Comparison of ENCODE assay signal across 17 cellular contexts in the genomic region with DNA sequence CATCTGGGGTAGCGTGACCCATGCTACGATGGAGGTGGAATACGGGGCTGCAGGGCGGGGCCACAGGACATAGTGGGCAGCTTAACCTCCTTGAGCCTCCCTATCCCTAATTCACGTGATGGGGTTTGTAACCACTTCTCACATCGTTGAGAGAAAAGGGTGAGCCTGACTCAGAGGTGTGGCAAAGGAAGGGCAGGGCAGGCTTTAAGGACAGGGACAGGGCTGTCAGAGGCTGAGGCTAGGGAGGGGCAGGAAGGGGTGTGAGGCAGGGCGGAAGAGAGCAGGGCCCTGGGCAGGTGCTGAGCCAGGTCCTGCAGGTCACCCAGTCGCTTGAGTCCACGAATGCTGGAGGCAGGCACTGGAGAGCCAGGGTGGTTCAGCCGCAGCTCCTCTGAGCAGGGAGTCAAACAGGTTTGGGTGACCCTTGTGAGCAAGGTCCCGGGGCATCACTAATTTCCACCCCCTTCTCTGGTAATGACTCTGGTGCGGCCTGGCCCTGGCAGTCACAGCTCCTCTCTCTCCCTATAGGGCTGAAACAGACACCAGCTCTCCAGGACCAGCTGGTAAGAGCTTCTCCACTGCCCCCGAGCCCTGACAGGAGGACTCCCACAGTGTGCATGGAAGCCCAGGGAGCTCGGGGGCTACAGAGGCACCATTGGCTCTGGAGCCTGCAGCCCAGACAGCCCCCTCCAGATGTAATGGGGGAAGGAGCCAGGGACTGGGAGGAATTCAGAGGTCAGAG. TPM values are rescaled to one million over a fixed set of nuclear protein-coding genes. Genes with fewer than 3 reads are reported as not detected.
DNase-seq lines count a peak whose midpoint lies in the region; ATAC-seq and TF ChIP-seq lines count a peak whose summit lies in the region.
"Had no signal": no experiment of that assay in that cellular context is flagged by ENCODE, and none has a peak within 500 bp of the region (broad histone marks: within the 10 kb centered on the region; RNA-seq: fewer than 3 reads in every experiment).

No MANE protein-coding gene starts in this region.

- no peak overlapping the region for H3K27ac ChIP-seq in H9 (ENCODE audit: insufficient read length, low read depth, low read length)
- H3K27ac ChIP-seq: cardiac muscle cell, SK-N-MC had no signal

- H3T11ph ChIP-seq in H9 (ENCODE audit: low read length), result no peak overlapping the region

- no peak overlapping the region for H3K14ac ChIP-seq in H9 (ENCODE audit: insufficient read depth, low read length)

- H3K27me3 Mint-ChIP-seq in H9 (ENCODE audit: low read depth), result peaks cover 27% of the 10 kb centered on the region

- intact Hi-C loops in posterior vena cava (cut with DNase I), result no loop called here

- no peak overlapping the region for H2AK5ac ChIP-seq in H9 (ENCODE audit: insufficient read length, low read length)

- no peaks in the 10 kb centered on the region for H4K20me1 ChIP-seq in H9 (ENCODE audit: control insufficient read depth, insufficient read depth, insufficient read length)

- no peak overlapping the region for H2BK120ac ChIP-seq in H9 (ENCODE audit: low read depth, low read length, poor library complexity, severe bottlenecking)

- H3K36me3 Mint-ChIP-seq in H9 (ENCODE audit: insufficient read depth in 1 of 3, low read depth in 3 of 3), result no peaks in the 10 kb centered on the region; a peak in 1 of 7 replicates
- H3K36me3 Mint-ChIP-seq: IgD-negative memory B cell had no signal

- TF ChIP-seq CTCF in H9 (conservative IDR thresholded peaks at IDR 0.05) (no peak), epithelial cell of esophagus (IDR thresholded peaks at IDR 0.05; ENCODE audit: insufficient read depth, low read depth, low read length, missing control alignments) (no peak), GM20000 (IDR thresholded peaks at IDR 0.05; ENCODE audit: extremely low read depth, missing control alignments) (no peak)

- DNase-seq in H9 (peak; percentile 38), RPMI8226 (peak; percentile 34), epithelial cell of esophagus (ENCODE audit: low read depth) (peak; percentile 65), posterior vena cava (ENCODE audit: low spot score) (peak; percentile 52), middle frontal gyrus (ENCODE audit: extremely low spot score, low spot score) (no peak), GM20000 (ENCODE audit: low spot score) (no peak)
- DNase-seq: AML-193; DMS153; NCI-H1105 treated with DMSO at 0.1 percent for 48 hours; stimulated activated CD4-positive, alpha-beta T cell treated with anti-CD3 and anti-CD28 coated beads, Interleukin-4, amount 100 ng/mL, for 4 hours had no signal

- H3K27ac Mint-ChIP-seq in H9, result no peak overlapping the region
- H3K27ac Mint-ChIP-seq: IgD-negative memory B cell had no signal

- H2BK5ac ChIP-seq in H9 (ENCODE audit: insufficient read length, low read length), result no peak overlapping the region

- peak overlapping the region in 1 of 2 experiments; percentile 47; a peak in 2 of 5 replicates for H3K4me3 Mint-ChIP-seq in H9
- H3K4me3 Mint-ChIP-seq: neural crest cell had no signal

- H2BK12ac ChIP-seq in H9 (ENCODE audit: insufficient read length, low read depth, low read length), result no peak overlapping the region

- no peak overlapping the region for H3K9ac ChIP-seq in H9 (ENCODE audit: extremely low read depth, insufficient read length, low read length)

- no peaks in the 10 kb centered on the region for H3K27me3 ChIP-seq in H9 (ENCODE audit: insufficient read depth, low read length)

- no peaks in the 10 kb centered on the region; the same call in 1 of the 2 replicates for H3K4me1 ChIP-seq in H9 (ENCODE audit: insufficient read depth, low read length)

- no peak overlapping the region for H3K4ac ChIP-seq in H9 (ENCODE audit: low read depth, low read length)

- H4K5ac ChIP-seq in H9 (ENCODE audit: insufficient read length, low read depth, low read length), result no peak overlapping the region

- H3K4me2 ChIP-seq in H9 (ENCODE audit: insufficient read depth, insufficient read length, low read length), result no peak overlapping the region

- no peak overlapping the region for H4K8ac ChIP-seq in H9 (replicated peaks; ENCODE audit: insufficient read length, low read depth, low read length)

- no peaks in the 10 kb centered on the region for H3K9me3 ChIP-seq in H9 (ENCODE audit: control insufficient read depth, low read depth, low read length)

- peaks cover 40 to 59% of the 10 kb centered on the region in 2 experiments for H3K4me1 Mint-ChIP-seq in H9

- H2BK20ac ChIP-seq in H9 (ENCODE audit: low read depth, low read length, poor library complexity, severe bottlenecking), result no peak overlapping the region

- H3K79me1 ChIP-seq in H9 (ENCODE audit: insufficient read depth, low read depth, low read length, poor library complexity, severe bottlenecking), result no peaks in the 10 kb centered on the region

- H3K9me3 Mint-ChIP-seq in H9, result no peaks in the 10 kb centered on the region
- H3K9me3 Mint-ChIP-seq: IgD-negative memory B cell, neural crest cell had no signal

- no peak overlapping the region for H3K56ac ChIP-seq in H9 (ENCODE audit: insufficient read length, low read depth, low read length)

- no peak overlapping the region for H2AFZ ChIP-seq in H9 (ENCODE audit: low read length)

- no peak overlapping the region for H3K18ac ChIP-seq in H9 (ENCODE audit: insufficient read length, low read depth, low read length)

- ATAC-seq in GM21390 (IDR thresholded peaks at IDR 0.05; ENCODE audit: unreplicated experiment), result no peak

- H2BK15ac ChIP-seq in H9 (ENCODE audit: low read depth, low read length), result no peak overlapping the region

- H3K4me3 ChIP-seq in epithelial cell of esophagus (ENCODE audit: low read length), result no peak overlapping the region
- H3K4me3 ChIP-seq: cardiac muscle cell, SK-N-MC had no signal

- H3K79me2 ChIP-seq in H9 (ENCODE audit: insufficient read depth, low read length), result no peaks in the 10 kb centered on the region

- no peak overlapping the region for H3K23ac ChIP-seq in H9 (ENCODE audit: insufficient read length, low read depth, low read length)

- peaks cover 5% of the 10 kb centered on the region for H3K23me2 ChIP-seq in H9 (ENCODE audit: insufficient read length, low read depth, low read length, poor library complexity, severe bottlenecking)

- no CpG with 5 or more reads among the region's 14 CpGs for WGBS in H9 (ENCODE audit: extremely low coverage, insufficient read length, low lambda C conversion rate)

- H4K91ac ChIP-seq in H9 (ENCODE audit: insufficient read length, low read depth, low read length), result no peak overlapping the region

RNA-seq across cellular contexts. Expression of gene AQP2, which starts 7.4 kb away (rescaled TPM):
- total RNA-seq in H9 (2021) (not detected in 2 replicates), posterior vena cava (under 1 TPM; 0.33 to 0.42 TPM)
- total RNA-seq: cardiac muscle cell, H4, neural crest cell, urinary bladder had no signal

RNA-seq across cellular contexts. Expression of gene AQP5, which starts 18.6 kb away (rescaled TPM):
- total RNA-seq in H9 (2021) (2.5 and 2.8 TPM in 2 replicates), posterior vena cava (not detected)
- total RNA-seq: H4 had no signal

RNA-seq across cellular contexts. Expression of gene AQP6, which starts 29.7 kb away (rescaled TPM):
- 0.09 and 0.11 TPM in 2 replicates for total RNA-seq in H9 (2021)
- under 1 TPM in 1 of 2 donors, not detected in 1; 0.05 TPM for total RNA-seq in posterior vena cava

RNA-seq across cellular contexts. Expression of gene FAIM2, which starts 39.4 kb away (rescaled TPM):
- total RNA-seq in H9 (2021) (0.22 and 0.42 TPM in 2 replicates), posterior vena cava (1 to 10 TPM; 1.8 to 2.5 TPM)

Comparison
In these comparisons a context has a peak if more than half of its experiments do, and no peak if none do; other contexts are left out.
1. DNase-seq: peak in H9 (single experiment), RPMI8226 (single experiment), epithelial cell of esophagus (single experiment) and posterior vena cava (single experiment); none in middle frontal gyrus (single experiment) and GM20000 (single experiment).